Comparison of ENCODE assay signal across 17 cellular contexts in genomic region chr2:29703336-29703735, GRCh38.
DNase-seq lines count a peak whose midpoint lies in the region; ATAC-seq lines count a peak whose summit lies in the region.
"Had no signal": no experiment of that assay in that cellular context is flagged by ENCODE, and none has a peak within 500 bp of the region (broad histone marks: within the 10 kb centered on the region; RNA-seq: fewer than 3 reads in every experiment).

No MANE protein-coding gene starts in this region.

- POLR2A ChIA-PET in naive thymus-derived CD4-positive, alpha-beta T cell (lab: Charles Lee), result no interaction called here

- no peaks in the 10 kb centered on the region for H3K36me3 Mint-ChIP-seq in naive thymus-derived CD4-positive, alpha-beta T cell
- H3K36me3 Mint-ChIP-seq: CD8-positive, alpha-beta memory T cell had no signal

- H3K36me3 ChIP-seq in naive thymus-derived CD4-positive, alpha-beta T cell (ENCODE audit: control insufficient read depth in 2 of 3, insufficient read depth in 3 of 3, low read length in 3 of 3), result no peaks in the 10 kb centered on the region
- H3K36me3 ChIP-seq: BLaER1 had no signal

- peak; percentile 36 for DNase-seq in NCI-H82 (lab: John Stamatoyannopoulos, UW)
- DNase-seq in NCI-H82 treated with DMSO at 0.1 percent for 48 hours (lab: John Stamatoyannopoulos, UW; ENCODE audit: unreplicated experiment), result no peak
- peak; percentile 29 for DNase-seq in SK-N-DZ (ENCODE audit: low spot score)
- DNase-seq in foreskin melanocyte, result peak; percentile 11
- DNase-seq in NCI-H2107 treated with DMSO at 0.1 percent for 48 hours (lab: John Stamatoyannopoulos, UW; ENCODE audit: unreplicated experiment), result no peak
- no peak for DNase-seq in naive thymus-derived CD4-positive, alpha-beta T cell
- DNase-seq in NCI-H446 (lab: John Stamatoyannopoulos, UW), result no peak
- DNase-seq: AML-193; Caco-2; CD8-positive, alpha-beta memory T cell; DMS79; GM23248; H7 had no signal

- H3K27me3 Mint-ChIP-seq in naive thymus-derived CD4-positive, alpha-beta T cell, result peaks cover 0 to 14% (median 4%) of the 10 kb centered on the region in 5 donors

- CTCF ChIA-PET in naive thymus-derived CD4-positive, alpha-beta T cell (lab: Charles Lee), result no interaction called here

- no peaks in the 10 kb centered on the region for H3K4me1 ChIP-seq in naive thymus-derived CD4-positive, alpha-beta T cell (ENCODE audit: control insufficient read depth in 2 of 2, insufficient read depth in 2 of 2, low read length in 2 of 2)
- H3K4me1 ChIP-seq: BLaER1, Caco-2 had no signal

- no peaks in the 10 kb centered on the region for H3K9me3 ChIP-seq in naive thymus-derived CD4-positive, alpha-beta T cell (ENCODE audit: control insufficient read depth in 2 of 3, low read length in 3 of 3)
- H3K9me3 ChIP-seq: Caco-2 had no signal

- peaks cover 0 to 2% (median 0%) of the 10 kb centered on the region in 7 donors for H3K4me1 Mint-ChIP-seq in naive thymus-derived CD4-positive, alpha-beta T cell
- H3K4me1 Mint-ChIP-seq: CD8-positive, alpha-beta memory T cell had no signal

- H3K4me3 Mint-ChIP-seq in naive thymus-derived CD4-positive, alpha-beta T cell, result no peak overlapping the region
- H3K4me3 Mint-ChIP-seq: CD8-positive, alpha-beta memory T cell had no signal

- H3K27me3 ChIP-seq in naive thymus-derived CD4-positive, alpha-beta T cell (ENCODE audit: control insufficient read depth in 2 of 2, insufficient read depth in 2 of 2, low read length in 2 of 2), result no peaks in the 10 kb centered on the region
- H3K27me3 ChIP-seq: BLaER1 had no signal

- H3K27ac Mint-ChIP-seq in naive thymus-derived CD4-positive, alpha-beta T cell, result no peak overlapping the region
- H3K27ac Mint-ChIP-seq: CD8-positive, alpha-beta memory T cell had no signal

- no peak overlapping the region for H3K27ac ChIP-seq in naive thymus-derived CD4-positive, alpha-beta T cell (ENCODE audit: low read depth, low read length)
- H3K27ac ChIP-seq: 22Rv1, BLaER1, GM23248 had no signal

- no peak overlapping the region for H3K4me3 ChIP-seq in naive thymus-derived CD4-positive, alpha-beta T cell (ENCODE audit: low read length)
- H3K4me3 ChIP-seq: BLaER1, GM12878, GM23248 had no signal

- H3K9me3 Mint-ChIP-seq in naive thymus-derived CD4-positive, alpha-beta T cell, result peaks cover 0 to 2% (median 0%) of the 10 kb centered on the region in 11 donors
- H3K9me3 Mint-ChIP-seq: CD8-positive, alpha-beta memory T cell had no signal

- ATAC-seq in naive thymus-derived CD4-positive, alpha-beta T cell, result no peak
- ATAC-seq in HG02588 (IDR thresholded peaks at IDR 0.05; ENCODE audit: unreplicated experiment), result no peak
- ATAC-seq: GM12878 had no signal

- intact Hi-C loops in naive thymus-derived CD4-positive, alpha-beta T cell (cut with micrococcal nuclease), result no loop called here

Comparison
In these comparisons a context has a peak if more than half of its experiments do, and no peak if none do; other contexts are left out.
1. DNase-seq: peak in NCI-H82 (single experiment), SK-N-DZ (single experiment) and foreskin melanocyte (single experiment); none in NCI-H82 treated with DMSO at 0.1 percent for 48 hours (single experiment), NCI-H2107 treated with DMSO at 0.1 percent for 48 hours (single experiment), naive thymus-derived CD4-positive, alpha-beta T cell (0 of 9) and NCI-H446 (0 of 2).